Comparison of ENCODE assay signal across 10 cellular contexts in genomic region chrX:66013195-66013816, GRCh38. TPM values are rescaled to one million over a fixed set of nuclear protein-coding genes. Genes with fewer than 3 reads are reported as not detected.
DNase-seq lines count a peak whose midpoint lies in the region; ATAC-seq lines count a peak whose summit lies in the region.
"Had no signal": no experiment of that assay in that cellular context is flagged by ENCODE, and none has a peak within 500 bp of the region (broad histone marks: within the 10 kb centered on the region; RNA-seq: fewer than 3 reads in every experiment).

No MANE protein-coding gene starts in this region.

- no peak for ATAC-seq in stimulated activated naive CD8-positive, alpha-beta T cell treated with anti-CD3 and anti-CD28 coated beads, Interleukin-15, amount 100 ng/mL, for 72 hours

- in situ Hi-C loops in KBM-7 (cut with MboI; ENCODE audit: low pct_unique_long_range_greater_than_20kb, low sequenced_read_pairs) = loop anchor here (25.0 kb wide), 1 partner anchor 426 kb away; no protein-coding TSS in a partner anchor

- no peaks in the 10 kb centered on the region for H3K27me3 Mint-ChIP-seq in activated naive CD4-positive, alpha-beta T cell treated with anti-CD3 and anti-CD28 coated beads, Interleukin-2, amount 50 U/mL, for 24 hours
- no peaks in the 10 kb centered on the region for H3K27me3 Mint-ChIP-seq in activated naive CD8-positive, alpha-beta T cell treated with anti-CD3 and anti-CD28 coated beads for 36 hours
- no peaks in the 10 kb centered on the region for H3K27me3 Mint-ChIP-seq in stimulated activated naive CD8-positive, alpha-beta T cell treated with anti-CD3 and anti-CD28 coated beads, Interleukin-15, amount 100 ng/mL, for 72 hours

- no peaks in the 10 kb centered on the region for H3K36me3 Mint-ChIP-seq in activated naive CD4-positive, alpha-beta T cell treated with anti-CD3 and anti-CD28 coated beads, Interleukin-2, amount 50 U/mL, for 24 hours
- peaks cover 7% of the 10 kb centered on the region for H3K36me3 Mint-ChIP-seq in activated naive CD8-positive, alpha-beta T cell treated with anti-CD3 and anti-CD28 coated beads for 36 hours

- no peaks in the 10 kb centered on the region for H3K9me3 Mint-ChIP-seq in activated naive CD4-positive, alpha-beta T cell treated with anti-CD3 and anti-CD28 coated beads, Interleukin-2, amount 50 U/mL, for 24 hours
- peaks cover 4% of the 10 kb centered on the region for H3K9me3 Mint-ChIP-seq in activated naive CD8-positive, alpha-beta T cell treated with anti-CD3 and anti-CD28 coated beads for 36 hours
- H3K9me3 Mint-ChIP-seq in stimulated activated naive CD8-positive, alpha-beta T cell treated with anti-CD3 and anti-CD28 coated beads, Interleukin-15, amount 100 ng/mL, for 72 hours = peaks cover 0 to 6% of the 10 kb centered on the region in 2 donors

- H3K27ac Mint-ChIP-seq in activated naive CD4-positive, alpha-beta T cell treated with anti-CD3 and anti-CD28 coated beads, Interleukin-2, amount 50 U/mL, for 24 hours = peak overlapping the region; percentile 12
- peak overlapping the region; percentile 67 for H3K27ac Mint-ChIP-seq in activated naive CD8-positive, alpha-beta T cell treated with anti-CD3 and anti-CD28 coated beads for 36 hours
- peak overlapping the region; percentile 22 to 94 for H3K27ac Mint-ChIP-seq in stimulated activated naive CD8-positive, alpha-beta T cell treated with anti-CD3 and anti-CD28 coated beads, Interleukin-15, amount 100 ng/mL, for 72 hours

- DNase-seq in activated naive CD4-positive, alpha-beta T cell treated with Interleukin-2 at 50 U/mL for 16 hours = no peak
- DNase-seq in KBM-7 (peak; percentile 98), HuH-7.5 (ENCODE audit: low spot score) (no peak), dermis blood vessel endothelial cell (no peak)
- no peak for DNase-seq in activated naive CD8-positive, alpha-beta T cell treated with anti-CD3 and anti-CD28 coated beads for 36 hours
- no peak for DNase-seq in stimulated activated naive CD8-positive, alpha-beta T cell treated with anti-CD3 and anti-CD28 coated beads, Interleukin-15, amount 100 ng/mL, for 72 hours
- DNase-seq in activated CD4-positive, alpha-beta T cell treated with anti-CD3 and anti-CD28 coated beads for 48 hours = no peak
- DNase-seq: NCI-H345, pancreas had no signal

- peaks cover 65% of the 10 kb centered on the region for H3K4me1 Mint-ChIP-seq in activated naive CD4-positive, alpha-beta T cell treated with anti-CD3 and anti-CD28 coated beads, Interleukin-2, amount 50 U/mL, for 24 hours
- peaks cover 52% of the 10 kb centered on the region for H3K4me1 Mint-ChIP-seq in activated naive CD8-positive, alpha-beta T cell treated with anti-CD3 and anti-CD28 coated beads for 36 hours
- peaks cover 59% of the 10 kb centered on the region for H3K4me1 Mint-ChIP-seq in stimulated activated naive CD8-positive, alpha-beta T cell treated with anti-CD3 and anti-CD28 coated beads, Interleukin-15, amount 100 ng/mL, for 72 hours

- no peak overlapping the region for H3K4me3 Mint-ChIP-seq in activated naive CD4-positive, alpha-beta T cell treated with anti-CD3 and anti-CD28 coated beads, Interleukin-2, amount 50 U/mL, for 24 hours
- peak overlapping the region; percentile 10 for H3K4me3 Mint-ChIP-seq in activated naive CD8-positive, alpha-beta T cell treated with anti-CD3 and anti-CD28 coated beads for 36 hours
- peak overlapping the region in 1 of 2 donors; percentile 43 for H3K4me3 Mint-ChIP-seq in stimulated activated naive CD8-positive, alpha-beta T cell treated with anti-CD3 and anti-CD28 coated beads, Interleukin-15, amount 100 ng/mL, for 72 hours

RNA-seq across cellular contexts. Expression of gene VSIG4, which starts 26.6 kb away (rescaled TPM):
- total RNA-seq in activated naive CD8-positive, alpha-beta T cell treated with anti-CD3 and anti-CD28 coated beads for 36 hours = not detected
- total RNA-seq in dermis blood vessel endothelial cell = not detected in 2 replicates

Comparison
In these comparisons a context has a peak if more than half of its experiments do, and no peak if none do; other contexts are left out.
1. H3K27ac Mint-ChIP-seq: peak in every context shown above with its lines; median percentile 67 in activated naive CD8-positive, alpha-beta T cell treated with anti-CD3 and anti-CD28 coated beads for 36 hours; 58 in stimulated activated naive CD8-positive, alpha-beta T cell treated with anti-CD3 and anti-CD28 coated beads, Interleukin-15, amount 100 ng/mL, for 72 hours; 12 in activated naive CD4-positive, alpha-beta T cell treated with anti-CD3 and anti-CD28 coated beads, Interleukin-2, amount 50 U/mL, for 24 hours.